ENCODE assay signal across 8 cellular contexts in genomic region chr4:25159837-25160713, GRCh38. TPM values are rescaled to one million over a fixed set of nuclear protein-coding genes. Genes with fewer than 3 reads are reported as not detected.
DNase-seq lines count a peak whose midpoint lies in the region; ATAC-seq lines count a peak whose summit lies in the region.

TSS of gene SEPSECS (minus strand) at chr4:25160449. CDS start at chr4:25160369, 80 bp downstream.

- H3K9ac ChIP-seq in BLaER1 treated with 17β-estradiol and CSF1 and Interleukin-3, amounts not matched to agents 10 nM and 100 nM = peak within 1 kb of the TSS; percentile 89 to 99 (median 93)

- peak within 1 kb of the TSS; percentile 87 to 98 (median 93) for H3K27ac ChIP-seq in BLaER1 treated with 17β-estradiol and CSF1 and Interleukin-3, amounts not matched to agents 10 nM and 100 nM

- H3K9me3 ChIP-seq in BLaER1 treated with 17β-estradiol and CSF1 and Interleukin-3, amounts not matched to agents 10 nM and 100 nM (replicated peaks in 1 of 11) = no peaks in the 10 kb centered on the region

- ATAC-seq in GM19351 (IDR thresholded peaks at IDR 0.05; ENCODE audit: unreplicated experiment) (peak; percentile 81), HG03521 (IDR thresholded peaks at IDR 0.05; ENCODE audit: unreplicated experiment) (peak; percentile 81), left lobe of liver (peak; percentile 86)

- peaks cover 11 to 46% (median 19%) of the 10 kb centered on the region in 11 experiments; a peak in 20 of 22 replicates for H3K36me3 ChIP-seq in BLaER1 treated with 17β-estradiol and CSF1 and Interleukin-3, amounts not matched to agents 10 nM and 100 nM

- H3K4me1 ChIP-seq in BLaER1 treated with 17β-estradiol and CSF1 and Interleukin-3, amounts not matched to agents 10 nM and 100 nM = peaks cover 23 to 62% (median 28%) of the 10 kb centered on the region in 10 experiments

- H3K4me2 ChIP-seq in BLaER1 treated with 17β-estradiol and CSF1 and Interleukin-3, amounts not matched to agents 10 nM and 100 nM = peak within 1 kb of the TSS; percentile 74 to 97 (median 91)

- H3K27me3 ChIP-seq in BLaER1 treated with 17β-estradiol and CSF1 and Interleukin-3, amounts not matched to agents 10 nM and 100 nM = no peaks in the 10 kb centered on the region

- DNase-seq in NCI-H748 (lab: John Stamatoyannopoulos, UW; ENCODE audit: unreplicated experiment) (peak; percentile 96), dedifferentiated amniotic fluid mesenchymal stem cell (ENCODE audit: extremely low spot score) (peak; percentile 98), left lobe of liver (ENCODE audit: low spot score) (peak; percentile 99)
- DNase-seq in activated CD4-positive, alpha-beta T cell treated with anti-CD3 and anti-CD28 coated beads, Interleukin-2, amount 50 U/mL, for 1 hour = peak; percentile 93
- DNase-seq in stimulated activated CD4-positive, alpha-beta T cell treated with anti-CD3 and anti-CD28 coated beads, Interleukin-2, amount 100 ng/mL, for 4 hours (ENCODE audit: low read depth) = peak; percentile 90

- no peaks in the 10 kb centered on the region for H4K20me1 ChIP-seq in BLaER1 treated with 17β-estradiol and CSF1 and Interleukin-3, amounts not matched to agents 10 nM and 100 nM

- peak within 1 kb of the TSS; percentile 71 to 86 (median 80) for H3K4me3 ChIP-seq in BLaER1 treated with 17β-estradiol and CSF1 and Interleukin-3, amounts not matched to agents 10 nM and 100 nM

RNA-seq across cellular contexts. Expression of gene SEPSECS, which starts in this region (rescaled TPM):
- 24.9 TPM for total RNA-seq in left lobe of liver

Comparison
In these comparisons a context has a peak if more than half of its experiments do, and no peak if none do; other contexts are left out.
1. Peak in every context shown above with its lines: DNase-seq, ATAC-seq, H3K4me3 ChIP-seq and H3K27ac ChIP-seq.